Comparison of ENCODE assay signal across 4 cellular contexts in genomic region chr9:94370266-94370665, GRCh38. TPM values are rescaled to one million over a fixed set of nuclear protein-coding genes. Genes with fewer than 3 reads are reported as not detected.
"Had no signal": no experiment of that assay in that cellular context is flagged by ENCODE, and none has a peak within 500 bp of the region (broad histone marks: within the 10 kb centered on the region; RNA-seq: fewer than 3 reads in every experiment).

No MANE protein-coding gene starts in this region.

RNA-seq across cellular contexts. Expression of gene NUTM2F, which starts 41.8 kb away (rescaled TPM):
- total RNA-seq: LHCN-M2, M059J, MCF 10A, NCI-H460 had no signal
